17 cellular contexts compared by ENCODE assay signal in the genomic region with DNA sequence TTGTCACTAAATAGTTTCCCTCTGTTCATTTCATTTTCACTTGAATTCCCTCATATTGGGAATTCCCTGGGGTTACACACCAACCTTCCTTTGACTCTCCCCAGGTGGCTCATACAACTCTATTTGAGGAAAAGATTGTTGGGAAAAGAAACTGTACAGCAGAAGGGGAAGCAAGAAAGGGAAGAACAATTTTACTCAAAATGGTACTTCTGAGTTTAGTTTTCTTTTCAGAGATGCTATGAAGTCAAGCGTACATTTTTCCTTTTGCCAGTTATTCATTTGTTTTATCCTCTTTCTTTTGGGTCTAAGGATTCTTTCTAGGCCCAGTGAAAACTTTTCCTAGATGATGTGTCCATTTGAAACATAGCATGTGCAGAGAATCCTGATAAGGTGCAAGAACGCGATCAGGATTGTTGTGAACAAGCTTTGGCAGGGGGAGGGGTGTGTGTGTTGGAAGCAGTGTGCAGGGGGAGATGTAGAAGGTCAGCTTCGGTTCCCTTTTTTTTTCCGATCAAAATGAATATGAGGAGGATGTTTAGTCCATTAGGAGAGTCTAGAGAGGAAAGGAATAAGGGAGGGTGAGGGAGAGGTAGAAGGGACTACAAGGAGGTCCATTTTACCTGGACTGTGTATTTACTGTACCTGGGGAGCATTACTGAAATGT.
"Had no signal": no experiment of that assay in that cellular context is flagged by ENCODE, and none has a peak within 500 bp of the region (broad histone marks: within the 10 kb centered on the region; RNA-seq: fewer than 3 reads in every experiment).

No MANE protein-coding gene starts in this region.

- DNase-seq: activated CD4-positive, alpha-beta T cell treated with anti-CD3 and anti-CD28 coated beads, Interleukin-2, amount 50 U/mL, for 4 hours; activated CD4-positive, CD25-positive, alpha-beta regulatory T cell treated with anti-CD3 and anti-CD28 coated beads, Interleukin-2, amount 50 U/mL, for 72 hours; activated effector memory CD4-positive, alpha-beta T cell treated with Interleukin-2 at 50 U/mL for 16 hours; activated T-cell treated with anti-CD3 and anti-CD28 coated beads, Interleukin-2, amount 50 U/mL, for 1 hour; amniotic stem cell; effector memory CD8-positive, alpha-beta T cell; hypothalamus; natural killer cell; occipital lobe; psoas muscle; spleen; stimulated activated CD4-positive, alpha-beta T cell treated with anti-CD3 and anti-CD28 coated beads, Interleukin-1b, Interleukin-23, amount 100 ng/mL, for 48 hours; stimulated activated naive CD8-positive, alpha-beta T cell treated with anti-CD3 and anti-CD28 coated beads, Interleukin-15, amount 100 ng/mL, for 72 hours; T-helper 2 cell; testis had no signal

- H3K9me3 ChIP-seq: psoas muscle, spleen, testis had no signal

- H3K4me3 ChIP-seq: psoas muscle, spleen, testis had no signal

- H3K27ac ChIP-seq: psoas muscle, testis had no signal

- ATAC-seq: activated naive CD4-positive, alpha-beta T cell treated with anti-CD3 and anti-CD28 coated beads, Interleukin-2, amount 50 U/mL, for 72 hours; effector memory CD8-positive, alpha-beta T cell; natural killer cell; psoas muscle; sciatic nerve; stimulated activated naive CD8-positive, alpha-beta T cell treated with anti-CD3 and anti-CD28 coated beads, Interleukin-15, amount 100 ng/mL, for 72 hours had no signal

- H3K36me3 ChIP-seq: spleen had no signal

- H3K27me3 ChIP-seq: spleen, testis had no signal
